27 cellular contexts compared by ENCODE assay signal in genomic region chr1:76086109-76086508, GRCh38.
"Had no signal": no experiment of that assay in that cellular context is flagged by ENCODE, and none has a peak within 500 bp of the region (broad histone marks: within the 10 kb centered on the region; RNA-seq: fewer than 3 reads in every experiment).

No MANE protein-coding gene starts in this region.

- H3K4me3 ChIP-seq: body of pancreas, esophagus squamous epithelium, gastroesophageal sphincter, heart right ventricle had no signal

- H3K9me3 ChIP-seq: body of pancreas, esophagus squamous epithelium, gastroesophageal sphincter, heart right ventricle had no signal

- DNase-seq: activated CD4-positive, alpha-beta memory T cell treated with anti-CD3 and anti-CD28 coated beads for 36 hours; activated CD4-positive, alpha-beta T cell treated with anti-CD3 and anti-CD28 coated beads for 36 hours; activated CD4-positive, alpha-beta T cell treated with anti-CD3 and anti-CD28 coated beads, Interleukin-2, amount 10 ng/mL, durations not matched to agents 24 days and 14 days; activated CD4-positive, CD25-positive, alpha-beta regulatory T cell; activated CD4-positive, CD25-positive, alpha-beta regulatory T cell treated with anti-CD3 and anti-CD28 coated beads, Interleukin-2, amount 50 U/mL, for 72 hours; activated CD8-positive, alpha-beta memory T cell treated with anti-CD3 and anti-CD28 coated beads, Interleukin-2, amount 50 U/mL, for 48 hours; activated effector memory CD4-positive, alpha-beta T cell treated with Interleukin-2 at 50 U/mL for 16 hours; activated gamma-delta T cell treated with Interleukin-2 at 50 U/mL for 16 hours; activated naive CD4-positive, alpha-beta T cell treated with anti-CD3 and anti-CD28 coated beads, Interleukin-2, amount 50 U/mL, for 16 hours; activated naive CD4-positive, alpha-beta T cell treated with Interleukin-2 at 50 U/mL for 16 hours; activated T-cell treated with anti-CD3 and anti-CD28 coated beads for 4 hours; activated T-cell treated with anti-CD3 and anti-CD28 coated beads, Interleukin-2, amount 50 U/mL, for 4 hours; amygdala; aorta; body of pancreas; caudate nucleus; cortex of kidney; effector CD4-positive, alpha-beta T cell; effector memory CD8-positive, alpha-beta T cell; esophagus squamous epithelium; foreskin melanocyte; heart right ventricle; T-helper 2 cell had no signal

- ATAC-seq: activated CD4-positive, alpha-beta T cell treated with anti-CD3 and anti-CD28 coated beads for 36 hours; activated T-cell treated with anti-CD3 and anti-CD28 coated beads, Interleukin-2, amount 50 U/mL, for 4 hours; activated T-helper 17 cell treated with anti-CD3 and anti-CD28 coated beads, Interleukin-2, amount 50 U/mL, for 72 hours; body of pancreas; effector memory CD8-positive, alpha-beta T cell; gastroesophageal sphincter; heart right ventricle had no signal

- H3K4me1 Mint-ChIP-seq: activated CD4-positive, alpha-beta T cell treated with anti-CD3 and anti-CD28 coated beads for 36 hours; activated CD4-positive, alpha-beta T cell treated with anti-CD3 and anti-CD28 coated beads, Interleukin-2, amount 10 ng/mL, durations not matched to agents 24 days and 14 days; activated T-helper 17 cell treated with anti-CD3 and anti-CD28 coated beads, Interleukin-2, amount 50 U/mL, for 72 hours had no signal

- H3K36me3 ChIP-seq: esophagus squamous epithelium, gastroesophageal sphincter, heart right ventricle had no signal

- H3K36me3 Mint-ChIP-seq: activated CD4-positive, alpha-beta memory T cell treated with anti-CD3 and anti-CD28 coated beads for 36 hours; activated naive CD8-positive, alpha-beta T cell had no signal

- H3K27me3 Mint-ChIP-seq: activated CD4-positive, alpha-beta T cell treated with anti-CD3 and anti-CD28 coated beads for 36 hours; activated CD4-positive, alpha-beta T cell treated with anti-CD3 and anti-CD28 coated beads, Interleukin-2, amount 10 ng/mL, durations not matched to agents 24 days and 14 days; activated naive CD8-positive, alpha-beta T cell; effector memory CD8-positive, alpha-beta T cell had no signal

- H3K4me1 ChIP-seq: body of pancreas had no signal

- H3K27me3 ChIP-seq: body of pancreas, esophagus squamous epithelium, gastroesophageal sphincter, heart right ventricle had no signal

- H3K4me3 Mint-ChIP-seq: activated CD4-positive, alpha-beta memory T cell treated with anti-CD3 and anti-CD28 coated beads for 36 hours; activated CD4-positive, alpha-beta T cell treated with anti-CD3 and anti-CD28 coated beads for 36 hours; activated CD4-positive, alpha-beta T cell treated with anti-CD3 and anti-CD28 coated beads, Interleukin-2, amount 10 ng/mL, durations not matched to agents 24 days and 14 days; activated naive CD8-positive, alpha-beta T cell; activated T-cell treated with anti-CD3 and anti-CD28 coated beads, Interleukin-2, amount 50 U/mL, for 4 hours; activated T-helper 17 cell treated with anti-CD3 and anti-CD28 coated beads, Interleukin-2, amount 50 U/mL, for 72 hours; effector memory CD8-positive, alpha-beta T cell had no signal

- H3K9me3 Mint-ChIP-seq: activated CD4-positive, alpha-beta memory T cell treated with anti-CD3 and anti-CD28 coated beads for 36 hours; activated CD4-positive, alpha-beta T cell treated with anti-CD3 and anti-CD28 coated beads, Interleukin-2, amount 10 ng/mL, durations not matched to agents 24 days and 14 days; activated T-cell treated with anti-CD3 and anti-CD28 coated beads, Interleukin-2, amount 50 U/mL, for 4 hours; activated T-helper 17 cell treated with anti-CD3 and anti-CD28 coated beads, Interleukin-2, amount 50 U/mL, for 72 hours; effector memory CD8-positive, alpha-beta T cell had no signal

- H3K27ac ChIP-seq: body of pancreas, epithelial cell of prostate, esophagus squamous epithelium, gastroesophageal sphincter, heart right ventricle had no signal

- H3K27ac Mint-ChIP-seq: activated CD4-positive, alpha-beta memory T cell treated with anti-CD3 and anti-CD28 coated beads for 36 hours; activated CD4-positive, alpha-beta T cell treated with anti-CD3 and anti-CD28 coated beads for 36 hours; activated CD4-positive, alpha-beta T cell treated with anti-CD3 and anti-CD28 coated beads, Interleukin-2, amount 10 ng/mL, durations not matched to agents 24 days and 14 days; activated naive CD8-positive, alpha-beta T cell; activated T-helper 17 cell treated with anti-CD3 and anti-CD28 coated beads, Interleukin-2, amount 50 U/mL, for 72 hours; effector memory CD8-positive, alpha-beta T cell had no signal
